Comparison of ENCODE assay signal across 8 cellular contexts in the genomic region with DNA sequence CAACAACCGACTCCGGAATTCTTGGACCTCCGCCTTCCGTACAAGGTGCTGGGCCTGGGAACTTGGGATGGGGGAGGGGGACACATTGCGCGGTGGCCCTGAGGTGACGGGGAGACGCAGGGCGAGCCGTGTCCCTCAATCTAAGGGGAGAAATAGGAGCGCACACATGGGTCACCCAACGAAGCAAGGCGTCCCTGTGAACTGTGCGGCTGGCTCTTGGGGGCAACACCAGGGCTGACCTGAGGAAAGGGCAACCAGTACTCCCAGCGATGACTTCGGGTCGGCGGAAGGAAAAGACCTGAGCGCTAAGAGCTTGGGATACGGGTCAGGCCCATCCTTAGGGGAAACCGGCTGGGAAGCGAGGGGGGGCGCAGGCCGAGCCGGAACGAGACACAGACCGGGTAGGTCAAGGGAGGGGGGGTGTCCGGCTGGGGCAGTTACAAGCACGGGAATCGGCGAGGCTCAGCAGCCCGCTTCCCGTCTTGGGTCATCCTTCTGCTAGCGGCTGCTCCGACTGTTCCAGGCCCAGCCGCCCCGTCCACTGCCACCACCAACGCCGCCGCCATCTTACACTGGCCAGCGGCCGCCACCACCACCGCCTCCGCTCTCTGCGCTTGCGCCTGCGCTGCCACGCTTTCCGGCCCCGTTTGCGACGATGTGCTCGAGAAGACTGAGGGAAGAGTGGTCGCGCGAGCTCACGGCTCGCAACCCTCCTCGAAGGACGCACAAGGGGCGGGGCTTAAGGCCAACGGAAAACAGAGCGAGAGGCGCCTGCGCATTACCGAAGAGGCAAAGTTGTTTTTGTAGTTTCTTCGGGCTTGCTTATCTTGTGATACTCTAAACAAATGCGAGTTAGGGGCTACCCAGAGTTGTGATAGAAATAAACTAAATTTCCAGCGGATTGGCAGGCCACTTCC. TPM values are rescaled to one million over a fixed set of nuclear protein-coding genes. Genes with fewer than 3 reads are reported as not detected.
DNase-seq lines count a peak whose midpoint lies in the region; ATAC-seq and TF ChIP-seq lines count a peak whose summit lies in the region.

Gene DCAF8, minus strand, starts transcription at position 672 of the 917 bp plus-strand sequence. CDS start 18,541 bp downstream, outside the sequence.

- H3K4me1 Mint-ChIP-seq in chondrocyte (ENCODE audit: low read depth), result peaks cover 53% of the 10 kb centered on the region

- H3K27me3 Mint-ChIP-seq in chondrocyte (ENCODE audit: low read depth), result peaks cover 2% of the 10 kb centered on the region

- no peaks in the 10 kb centered on the region for H3K9me3 Mint-ChIP-seq in chondrocyte (ENCODE audit: low read depth)

- H3K4me3 Mint-ChIP-seq in chondrocyte (ENCODE audit: unreplicated experiment), result peak within 1 kb of the TSS; percentile 97

- TF ChIP-seq POLR2A in GM19193 (IDR thresholded peaks at IDR 0.05; ENCODE audit: extremely low read depth, insufficient read depth, insufficient read length), result peak; percentile 94

- H3K4me3 ChIP-seq in kidney epithelial cell (ENCODE audit: low read depth, low read length), result peak within 1 kb of the TSS; percentile 100

- TF ChIP-seq CTCF in chondrocyte (IDR thresholded peaks at IDR 0.05), result peak; percentile 27
- TF ChIP-seq CTCF in kidney epithelial cell (IDR thresholded peaks at IDR 0.05; ENCODE audit: insufficient read depth, low read length, poor library complexity, severe bottlenecking), result no peak

- H3K27me3 ChIP-seq in kidney epithelial cell (ENCODE audit: control insufficient read depth, insufficient read depth, low read length), result no peaks in the 10 kb centered on the region

- no peaks in the 10 kb centered on the region for H3K36me3 ChIP-seq in kidney epithelial cell (ENCODE audit: control insufficient read depth, insufficient read depth, low read length)

- no peaks in the 10 kb centered on the region for H3K36me3 Mint-ChIP-seq in chondrocyte (ENCODE audit: low read depth)

- peak; percentile 76 for ATAC-seq in HG03439 (IDR thresholded peaks at IDR 0.05; ENCODE audit: unreplicated experiment)

- DNase-seq in AML-193 (lab: John Stamatoyannopoulos, UW), result peak; percentile 95 to 96
- peak; percentile 95 for DNase-seq in NCI-H510A treated with DMSO at 0.1 percent for 48 hours (lab: John Stamatoyannopoulos, UW)
- DNase-seq in activated CD4-positive, alpha-beta T cell treated with anti-CD3 and anti-CD28 coated beads for 24 hours (ENCODE audit: low read depth in 2 of 2), result peak; percentile 96 to 98
- DNase-seq in chondrocyte (ENCODE audit: low spot score), result peak; percentile 99
- peak; percentile 90 for DNase-seq in kidney epithelial cell (ENCODE audit: low read depth)
- DNase-seq in stimulated activated CD4-positive, alpha-beta T cell treated with anti-CD3 and anti-CD28 coated beads, Interleukin-15, amount 100 ng/mL, for 48 hours (ENCODE audit: low read depth in 2 of 2), result peak; percentile 94 to 98

- peak within 1 kb of the TSS; percentile 95 for H3K27ac Mint-ChIP-seq in chondrocyte (ENCODE audit: unreplicated experiment)

RNA-seq across cellular contexts. Expression of gene DCAF8, which starts in this region (rescaled TPM):
- total RNA-seq in chondrocyte (88.4 to 130 TPM (median 93.7 TPM) in 3 replicates), kidney epithelial cell (60.5 and 69.4 TPM in 2 replicates)

Comparison
In these comparisons a context has a peak if more than half of its experiments do, and no peak if none do; other contexts are left out.
1. Peak in every context shown above with its lines: DNase-seq, ATAC-seq and H3K4me3 ChIP-seq.